Comparison of ENCODE assay signal across 8 cellular contexts in genomic region chr15:84714816-84715215, GRCh38. TPM values are rescaled to one million over a fixed set of nuclear protein-coding genes. Genes with fewer than 3 reads are reported as not detected.
DNase-seq lines count a peak whose midpoint lies in the region; ATAC-seq and TF ChIP-seq lines count a peak whose summit lies in the region.

No MANE protein-coding gene starts in this region.

- no peak for DNase-seq in BJ (ENCODE audit: low read depth)
- DNase-seq in choroid plexus epithelial cell (ENCODE audit: low read depth): no peak
- no peak for DNase-seq in natural killer cell
- no peak for DNase-seq in ureter (ENCODE audit: low spot score)
- DNase-seq in NCI-H526 (lab: John Stamatoyannopoulos, UW): no peak
- DNase-seq in GOT3 (lab: John Stamatoyannopoulos, UW): no peak

- no peaks in the 10 kb centered on the region for H3K27me3 Mint-ChIP-seq in natural killer cell (ENCODE audit: low read depth in 2 of 2)

- H3K9ac ChIP-seq in KMS-11: peak overlapping the region; percentile 69; the same call in 1 of the 2 replicates

- H3K27me3 ChIP-seq in BJ (ENCODE audit: control insufficient read depth, insufficient read depth, low read length) (no peaks in the 10 kb centered on the region), KMS-11 (ENCODE audit: insufficient read depth, low read depth) (no peaks in the 10 kb centered on the region)

- CTCF ChIA-PET in BJ (lab: Yijun Ruan, JAX): interaction anchor here (1.2 to 2.0 kb wide), 3 partner anchors 56 to 61 kb away, joined by 3 to 6 read pairs (median 6); partner anchors contain the start of genes NMB and WDR73

- H3K4me2 ChIP-seq in KMS-11: peak overlapping the region; percentile 100

- H3K27ac ChIP-seq in KMS-11: peak overlapping the region; percentile 78; the same call in 1 of the 2 replicates

- peaks cover 59% of the 10 kb centered on the region for H3K79me2 ChIP-seq in KMS-11 (ENCODE audit: insufficient read depth, low read depth)

- ATAC-seq in natural killer cell (no peak), GM21576 (IDR thresholded peaks at IDR 0.05; ENCODE audit: unreplicated experiment) (no peak)

- H3K4me3 ChIP-seq in BJ (ENCODE audit: low read depth, low read length): peak overlapping the region; percentile 69
- no peak overlapping the region for H3K4me3 ChIP-seq in KMS-11 (IDR thresholded peaks at IDR 0.05; ENCODE audit: insufficient read depth, low read depth, low read length)
- H3K4me3 ChIP-seq in choroid plexus epithelial cell (ENCODE audit: low read depth, low read length): peak overlapping the region; percentile 97

- H3K36me3 ChIP-seq in BJ (ENCODE audit: control insufficient read depth, insufficient read depth, low read length) (no peaks in the 10 kb centered on the region), KMS-11 (ENCODE audit: insufficient read depth) (peaks cover 4% of the 10 kb centered on the region; the same call in 1 of the 2 replicates)

- POLR2A ChIA-PET in BJ (lab: Charles Lee): no interaction called here

- TF ChIP-seq CTCF in BJ (IDR thresholded peaks at IDR 0.05; ENCODE audit: insufficient read depth, low read depth, low read length) (no peak), KMS-11 (conservative IDR thresholded peaks at IDR 0.05; ENCODE audit: low read depth, low read length) (no peak), choroid plexus epithelial cell (conservative IDR thresholded peaks at IDR 0.05; ENCODE audit: low read depth, low read length) (no peak), natural killer cell (IDR thresholded peaks at IDR 0.05) (no peak)

- H3K36me3 Mint-ChIP-seq in natural killer cell: no peaks in the 10 kb centered on the region

- intact Hi-C loops in natural killer cell (cut with micrococcal nuclease): no loop called here

- no peaks in the 10 kb centered on the region for H4K20me1 ChIP-seq in KMS-11 (ENCODE audit: insufficient read depth)

- peak overlapping the region; percentile 92 to 97 for H3K27ac Mint-ChIP-seq in natural killer cell

- H3K4me1 ChIP-seq in KMS-11 (ENCODE audit: low read depth, poor library complexity, severe bottlenecking): peaks cover 39% of the 10 kb centered on the region

- H3K4me3 Mint-ChIP-seq in natural killer cell: peak overlapping the region; percentile 96

- H3K4me1 Mint-ChIP-seq in natural killer cell: peaks cover 31 to 40% of the 10 kb centered on the region in 2 donors

- H2AFZ ChIP-seq in KMS-11 (ENCODE audit: low read depth): peak overlapping the region; percentile 84; the same call in 1 of the 2 replicates

- H3K9me3 Mint-ChIP-seq in natural killer cell: no peaks in the 10 kb centered on the region

RNA-seq across cellular contexts. Expression of gene SEC11A, which starts 1.1 kb away (rescaled TPM):
- polyA plus RNA-seq in BJ (2011; rRNA removed): 90.7 and 244 TPM in 2 replicates
- polyA minus RNA-seq in BJ (2011; rRNA and poly(A)+ RNA removed): 35.7 and 46.2 TPM in 2 replicates
- total RNA-seq in natural killer cell (10 to 100 TPM; 78.7 to 89.3 (median 81.8) TPM), ureter (130 TPM)

RNA-seq across cellular contexts. Expression of gene ZNF592, which starts 33.6 kb away (rescaled TPM):
- 6.9 and 11.0 TPM in 2 replicates for polyA plus RNA-seq in BJ (2011; rRNA removed)
- 11.9 and 12.4 TPM in 2 replicates for polyA minus RNA-seq in BJ (2011; rRNA and poly(A)+ RNA removed)
- 10 to 100 TPM; 38.0 to 43.8 (median 39.1) TPM for total RNA-seq in natural killer cell
- total RNA-seq in ureter: 29.0 TPM

RNA-seq across cellular contexts. Expression of gene NMB, which starts 56.8 kb away (rescaled TPM):
- polyA plus RNA-seq in BJ (2011; rRNA removed): 2.9 and 4.3 TPM in 2 replicates
- polyA minus RNA-seq in BJ (2011; rRNA and poly(A)+ RNA removed): 1.1 and 1.2 TPM in 2 replicates
- total RNA-seq in natural killer cell (1 to 10 TPM; 3.8 to 6.4 (median 5.1) TPM), ureter (9.1 TPM)
